Comparison of ENCODE assay signal across 8 cellular contexts in the genomic region with DNA sequence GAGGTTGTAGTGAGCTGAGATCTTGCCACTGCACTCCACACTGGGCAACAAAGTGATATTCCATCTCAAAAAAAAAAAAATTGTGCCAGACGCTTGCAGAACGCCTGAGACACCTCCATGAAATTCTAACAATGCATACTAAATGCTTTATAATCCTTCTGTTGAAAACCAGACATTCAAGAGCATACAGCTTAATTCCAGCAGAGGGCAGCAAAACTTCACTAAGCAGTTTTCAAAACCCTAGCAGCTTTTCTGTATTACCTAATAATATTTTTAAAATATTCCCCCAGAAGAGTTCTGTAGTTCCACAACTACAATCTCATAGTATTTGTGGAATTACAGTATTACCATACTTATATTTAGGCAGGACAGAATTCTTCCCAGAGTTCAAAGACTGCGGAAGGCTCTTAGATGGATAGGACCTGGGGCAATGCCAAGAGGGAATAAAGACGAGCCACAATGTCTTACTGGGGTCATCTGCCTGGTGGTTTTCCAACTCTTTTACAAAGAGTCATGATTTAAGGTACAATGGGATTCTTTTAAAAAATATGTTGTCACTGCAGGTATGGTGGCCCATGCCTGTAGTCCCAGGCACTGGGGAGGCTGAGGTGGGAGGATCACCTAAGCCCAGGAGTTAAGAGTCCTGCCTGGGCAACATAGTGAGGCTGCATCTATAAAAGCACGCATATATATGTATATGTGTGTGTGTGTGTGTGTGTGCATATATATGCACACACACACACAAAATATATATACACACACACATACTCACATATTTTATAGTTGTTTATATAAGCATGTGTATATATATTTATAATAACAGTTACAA. TPM values are rescaled to one million over a fixed set of nuclear protein-coding genes. Genes with fewer than 3 reads are reported as not detected.
DNase-seq lines count a peak whose midpoint lies in the region; ATAC-seq, FAIRE-seq and TF ChIP-seq lines count a peak whose summit lies in the region.

No MANE protein-coding gene starts in this region.

- H3K36me3 Mint-ChIP-seq in WTC11 (no peaks in the 10 kb centered on the region), naive B cell (no peaks in the 10 kb centered on the region)

- TF ChIP-seq CTCF in WTC11 (IDR thresholded peaks at IDR 0.05) = peak; percentile 59

- CTCF ChIA-PET in WTC11 (lab: Charles Lee) = interaction anchor here (0.6 to 5.3 kb wide), 24 partner anchors 11 to 312 kb away, joined by 3 to 98 read pairs (median 3); a partner anchor contains a TSS

- H3K4me1 Mint-ChIP-seq in WTC11 = peaks cover 7% of the 10 kb centered on the region
- H3K4me1 Mint-ChIP-seq in naive B cell = peaks cover 4 to 6% (median 5%) of the 10 kb centered on the region in 3 donors

- no peak overlapping the region for H3K27ac Mint-ChIP-seq in WTC11
- peak overlapping the region in 2 of 6 donors; percentile 10 to 21 for H3K27ac Mint-ChIP-seq in naive B cell

- DNase-seq in AML-193 (lab: John Stamatoyannopoulos, UW) (peak; percentile 87 to 91), GM12891 (ENCODE audit: insufficient read length, low spot score) (no peak), NCI-H2196 treated with DMSO at 0.1 percent for 48 hours (lab: John Stamatoyannopoulos, UW; ENCODE audit: unreplicated experiment) (peak; percentile 17), WTC11 (ENCODE audit: low spot score) (no peak), erythroblast (lab: John Stamatoyannopoulos, UW) (peak; percentile 64 to 76), naive B cell (peak; percentile 63)

- H3K4me3 Mint-ChIP-seq in WTC11 (no peak overlapping the region), naive B cell (no peak overlapping the region)

- H3K27me3 Mint-ChIP-seq in WTC11 (ENCODE audit: low read depth) = no peaks in the 10 kb centered on the region; the same call in 1 of the 2 replicates
- H3K27me3 Mint-ChIP-seq in naive B cell = peaks cover 0 to 6% (median 0%) of the 10 kb centered on the region in 3 donors

- H3K9me3 Mint-ChIP-seq in WTC11 (peaks cover 6% of the 10 kb centered on the region), naive B cell (no peaks in the 10 kb centered on the region)

- no peak for TF ChIP-seq POLR2A in GM12891 (IDR thresholded peaks at IDR 0.05; ENCODE audit: low read depth, low read length)
- TF ChIP-seq POLR2A in erythroblast (IDR thresholded peaks at IDR 0.05; ENCODE audit: low read length) = no peak

- FAIRE-seq in GM12891 (lab: Jason Lieb, UNC) = peak; percentile 85

- POLR2A ChIA-PET in WTC11 (lab: Charles Lee) = no interaction called here

- ATAC-seq in WTC11 (0 out of 2 replicates have a peak, but pooled peaks have one; percentile 39), naive B cell (ENCODE audit: low read depth in 2 of 2) (peak; percentile 46 to 58), GM18502 (IDR thresholded peaks at IDR 0.05; ENCODE audit: poor library complexity, unreplicated experiment) (no peak), HG03457 (IDR thresholded peaks at IDR 0.05; ENCODE audit: unreplicated experiment) (no peak)

TF ChIP-seq in GM12891, 5 proteins besides CTCF, POLR2A, EP300 and RAD21:
- TF ChIP-seq PAX5 (IDR thresholded peaks at IDR 0.05; ENCODE audit: insufficient read depth, low read length, severe bottlenecking) = no peak
TF ChIP-seq in GM12891: peak in this region for 0.

TF ChIP-seq in WTC11, 78 proteins besides CTCF, POLR2A, EP300 and RAD21 (continues in another document):
- TF ChIP-seq TEAD4 (CRISPR knock-in tag; IDR thresholded peaks at IDR 0.05) = no peak
- TF ChIP-seq TP53 (CRISPR knock-in tag; IDR thresholded peaks at IDR 0.05) = no peak
- TF ChIP-seq ZNF219 (CRISPR knock-in tag; IDR thresholded peaks at IDR 0.05; ENCODE audit: borderline replicate concordance) = no peak
- TF ChIP-seq MXD4 (CRISPR knock-in tag; IDR thresholded peaks at IDR 0.05; ENCODE audit: borderline replicate concordance) = no peak
- TF ChIP-seq CBFB (CRISPR knock-in tag; IDR thresholded peaks at IDR 0.05; ENCODE audit: low read depth) = no peak
- TF ChIP-seq, protein P1, sequence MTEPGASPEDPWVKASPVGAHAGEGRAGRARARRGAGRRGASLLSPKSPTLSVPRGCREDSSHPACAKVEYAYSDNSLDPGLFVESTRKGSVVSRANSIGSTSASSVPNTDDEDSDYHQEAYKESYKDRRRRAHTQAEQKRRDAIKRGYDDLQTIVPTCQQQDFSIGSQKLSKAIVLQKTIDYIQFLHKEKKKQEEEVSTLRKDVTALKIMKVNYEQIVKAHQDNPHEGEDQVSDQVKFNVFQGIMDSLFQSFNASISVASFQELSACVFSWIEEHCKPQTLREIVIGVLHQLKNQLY (CRISPR knock-in tag; IDR thresholded peaks at IDR 0.05) = no peak
- TF ChIP-seq, protein P2, sequence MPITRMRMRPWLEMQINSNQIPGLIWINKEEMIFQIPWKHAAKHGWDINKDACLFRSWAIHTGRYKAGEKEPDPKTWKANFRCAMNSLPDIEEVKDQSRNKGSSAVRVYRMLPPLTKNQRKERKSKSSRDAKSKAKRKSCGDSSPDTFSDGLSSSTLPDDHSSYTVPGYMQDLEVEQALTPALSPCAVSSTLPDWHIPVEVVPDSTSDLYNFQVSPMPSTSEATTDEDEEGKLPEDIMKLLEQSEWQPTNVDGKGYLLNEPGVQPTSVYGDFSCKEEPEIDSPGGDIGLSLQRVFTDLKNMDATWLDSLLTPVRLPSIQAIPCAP (CRISPR knock-in tag; IDR thresholded peaks at IDR 0.05) = no peak
- TF ChIP-seq, protein P3, sequence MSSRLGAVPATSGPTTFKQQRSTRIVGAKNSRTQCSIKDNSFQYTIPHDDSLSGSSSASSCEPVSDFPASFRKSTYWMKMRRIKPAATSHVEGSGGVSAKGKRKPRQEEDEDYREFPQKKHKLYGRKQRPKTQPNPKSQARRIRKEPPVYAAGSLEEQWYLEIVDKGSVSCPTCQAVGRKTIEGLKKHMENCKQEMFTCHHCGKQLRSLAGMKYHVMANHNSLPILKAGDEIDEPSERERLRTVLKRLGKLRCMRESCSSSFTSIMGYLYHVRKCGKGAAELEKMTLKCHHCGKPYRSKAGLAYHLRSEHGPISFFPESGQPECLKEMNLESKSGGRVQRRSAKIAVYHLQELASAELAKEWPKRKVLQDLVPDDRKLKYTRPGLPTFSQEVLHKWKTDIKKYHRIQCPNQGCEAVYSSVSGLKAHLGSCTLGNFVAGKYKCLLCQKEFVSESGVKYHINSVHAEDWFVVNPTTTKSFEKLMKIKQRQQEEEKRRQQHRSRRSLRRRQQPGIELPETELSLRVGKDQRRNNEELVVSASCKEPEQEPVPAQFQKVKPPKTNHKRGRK (CRISPR knock-in tag; IDR thresholded peaks at IDR 0.05; ENCODE audit: borderline replicate concordance) = no peak
- TF ChIP-seq KAT7 (CRISPR knock-in tag; IDR thresholded peaks at IDR 0.05; ENCODE audit: borderline replicate concordance) = no peak
- TF ChIP-seq, protein P4, sequence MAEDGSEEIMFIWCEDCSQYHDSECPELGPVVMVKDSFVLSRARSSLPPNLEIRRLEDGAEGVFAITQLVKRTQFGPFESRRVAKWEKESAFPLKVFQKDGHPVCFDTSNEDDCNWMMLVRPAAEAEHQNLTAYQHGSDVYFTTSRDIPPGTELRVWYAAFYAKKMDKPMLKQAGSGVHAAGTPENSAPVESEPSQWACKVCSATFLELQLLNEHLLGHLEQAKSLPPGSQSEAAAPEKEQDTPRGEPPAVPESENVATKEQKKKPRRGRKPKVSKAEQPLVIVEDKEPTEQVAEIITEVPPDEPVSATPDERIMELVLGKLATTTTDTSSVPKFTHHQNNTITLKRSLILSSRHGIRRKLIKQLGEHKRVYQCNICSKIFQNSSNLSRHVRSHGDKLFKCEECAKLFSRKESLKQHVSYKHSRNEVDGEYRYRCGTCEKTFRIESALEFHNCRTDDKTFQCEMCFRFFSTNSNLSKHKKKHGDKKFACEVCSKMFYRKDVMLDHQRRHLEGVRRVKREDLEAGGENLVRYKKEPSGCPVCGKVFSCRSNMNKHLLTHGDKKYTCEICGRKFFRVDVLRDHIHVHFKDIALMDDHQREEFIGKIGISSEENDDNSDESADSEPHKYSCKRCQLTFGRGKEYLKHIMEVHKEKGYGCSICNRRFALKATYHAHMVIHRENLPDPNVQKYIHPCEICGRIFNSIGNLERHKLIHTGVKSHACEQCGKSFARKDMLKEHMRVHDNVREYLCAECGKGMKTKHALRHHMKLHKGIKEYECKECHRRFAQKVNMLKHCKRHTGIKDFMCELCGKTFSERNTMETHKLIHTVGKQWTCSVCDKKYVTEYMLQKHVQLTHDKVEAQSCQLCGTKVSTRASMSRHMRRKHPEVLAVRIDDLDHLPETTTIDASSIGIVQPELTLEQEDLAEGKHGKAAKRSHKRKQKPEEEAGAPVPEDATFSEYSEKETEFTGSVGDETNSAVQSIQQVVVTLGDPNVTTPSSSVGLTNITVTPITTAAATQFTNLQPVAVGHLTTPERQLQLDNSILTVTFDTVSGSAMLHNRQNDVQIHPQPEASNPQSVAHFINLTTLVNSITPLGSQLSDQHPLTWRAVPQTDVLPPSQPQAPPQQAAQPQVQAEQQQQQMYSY (CRISPR knock-in tag; IDR thresholded peaks at IDR 0.05) = no peak
- no peak for TF ChIP-seq OVOL2 (CRISPR knock-in tag; IDR thresholded peaks at IDR 0.05; ENCODE audit: borderline replicate concordance)
- no peak for TF ChIP-seq ZBTB21 (CRISPR knock-in tag; IDR thresholded peaks at IDR 0.05; ENCODE audit: borderline replicate concordance)
- TF ChIP-seq HMGA2 (CRISPR knock-in tag; IDR thresholded peaks at IDR 0.05) = no peak
- TF ChIP-seq, protein P5, sequence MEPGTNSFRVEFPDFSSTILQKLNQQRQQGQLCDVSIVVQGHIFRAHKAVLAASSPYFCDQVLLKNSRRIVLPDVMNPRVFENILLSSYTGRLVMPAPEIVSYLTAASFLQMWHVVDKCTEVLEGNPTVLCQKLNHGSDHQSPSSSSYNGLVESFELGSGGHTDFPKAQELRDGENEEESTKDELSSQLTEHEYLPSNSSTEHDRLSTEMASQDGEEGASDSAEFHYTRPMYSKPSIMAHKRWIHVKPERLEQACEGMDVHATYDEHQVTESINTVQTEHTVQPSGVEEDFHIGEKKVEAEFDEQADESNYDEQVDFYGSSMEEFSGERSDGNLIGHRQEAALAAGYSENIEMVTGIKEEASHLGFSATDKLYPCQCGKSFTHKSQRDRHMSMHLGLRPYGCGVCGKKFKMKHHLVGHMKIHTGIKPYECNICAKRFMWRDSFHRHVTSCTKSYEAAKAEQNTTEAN (CRISPR knock-in tag; IDR thresholded peaks at IDR 0.05) = no peak
- TF ChIP-seq ATF1 (CRISPR knock-in tag; IDR thresholded peaks at IDR 0.05) = no peak

RNA-seq across cellular contexts. Expression of a gene that starts 19.6 kb away (rescaled TPM):
- polyA plus RNA-seq in GM12891 (2012; ENCODE audit: low read depth, missing spikeins) = 32.0 TPM
- total RNA-seq in WTC11 (2021) = 40.2 to 46.1 TPM (median 45.5 TPM) in 3 replicates
- 10 to 100 TPM; 37.1 to 47.0 (median 41.0) TPM for polyA plus RNA-seq in naive B cell (ENCODE audit: low read depth in 6 of 6)

Comparison
In these comparisons a context has a peak if more than half of its experiments do, and no peak if none do; other contexts are left out.
1. DNase-seq: peak in AML-193 (2 of 2), NCI-H2196 treated with DMSO at 0.1 percent for 48 hours (single experiment), erythroblast (2 of 2) and naive B cell (single experiment); none in GM12891 (single experiment) and WTC11 (single experiment).
2. ATAC-seq: peak in WTC11 (single experiment) and naive B cell (2 of 2); none in GM18502 (single experiment) and HG03457 (single experiment).